In the genomic region with DNA sequence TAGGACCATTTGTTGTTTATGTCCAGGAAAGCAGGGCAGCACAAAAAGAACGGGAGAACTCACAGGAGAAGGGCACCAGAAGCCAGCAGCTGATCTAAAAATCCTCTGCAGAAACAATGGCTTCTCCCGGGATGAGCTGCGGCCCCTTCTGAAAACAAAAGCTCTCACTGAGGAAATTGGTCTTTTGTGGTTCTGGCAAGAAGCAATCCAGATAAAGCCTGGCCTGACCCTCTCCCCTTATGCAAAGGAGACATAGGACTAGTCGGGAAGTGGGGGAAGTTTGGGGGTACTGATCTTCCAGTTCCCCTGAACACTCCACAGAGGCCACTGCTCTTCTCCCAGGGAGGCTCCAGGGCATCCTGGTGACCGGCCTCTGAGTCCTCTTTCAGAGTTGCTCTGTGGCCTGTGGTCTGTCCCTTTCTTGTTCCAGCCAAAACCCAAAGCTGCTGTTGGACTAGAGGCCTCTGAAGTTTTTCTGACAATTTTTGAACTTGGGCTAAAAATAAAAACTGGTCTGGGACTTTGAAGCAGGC, we compare ENCODE assay signal across 14 cellular contexts.
"Had no signal": no experiment of that assay in that cellular context is flagged by ENCODE, and none has a peak within 500 bp of the region (broad histone marks: within the 10 kb centered on the region; RNA-seq: fewer than 3 reads in every experiment).

No MANE protein-coding gene starts in this region.

- H3K4me3 ChIP-seq: adrenal gland, left lung, prostate gland, smooth muscle cell, suprapubic skin had no signal

- H3K27me3 ChIP-seq: adrenal gland, left lung, suprapubic skin had no signal

- H3K36me3 ChIP-seq: adrenal gland, left lung, prostate gland, suprapubic skin had no signal

- DNase-seq: activated CD4-positive, alpha-beta T cell treated with anti-CD3 and anti-CD28 coated beads, Interleukin-2, amount 50 U/mL, for 4 hours; activated gamma-delta T cell treated with Interleukin-2 at 50 U/mL for 16 hours; adrenal gland; left lung; natural killer cell; stimulated activated CD4-positive, alpha-beta T cell treated with anti-CD3 and anti-CD28 coated beads, Interleukin-4, amount 100 ng/mL, for 1 hour; stimulated activated naive CD8-positive, alpha-beta T cell treated with anti-CD3 and anti-CD28 coated beads, Interleukin-15, amount 100 ng/mL, for 72 hours; trophoblast cell had no signal

- H3K4me1 ChIP-seq: adrenal gland, left lung, prostate gland, suprapubic skin had no signal

- H3K27ac ChIP-seq: adrenal gland, left lung, prostate gland, suprapubic skin had no signal

- H3K27ac Mint-ChIP-seq: natural killer cell had no signal

- ATAC-seq: activated CD4-positive, CD25-positive, alpha-beta regulatory T cell treated with anti-CD3 and anti-CD28 coated beads, Interleukin-2, amount 50 U/mL, for 24 hours; activated naive CD4-positive, alpha-beta T cell treated with anti-CD3 and anti-CD28 coated beads, Interleukin-2, amount 50 U/mL, for 72 hours; left lung; natural killer cell; sciatic nerve; stimulated activated naive CD8-positive, alpha-beta T cell treated with anti-CD3 and anti-CD28 coated beads, Interleukin-15, amount 100 ng/mL, for 72 hours had no signal

- H3K9me3 ChIP-seq: adrenal gland, prostate gland had no signal

- H3K27me3 Mint-ChIP-seq: stimulated activated naive CD8-positive, alpha-beta T cell treated with anti-CD3 and anti-CD28 coated beads, Interleukin-15, amount 100 ng/mL, for 72 hours had no signal

- H3K4me1 Mint-ChIP-seq: natural killer cell; stimulated activated naive CD8-positive, alpha-beta T cell treated with anti-CD3 and anti-CD28 coated beads, Interleukin-15, amount 100 ng/mL, for 72 hours had no signal

- H3K4me3 Mint-ChIP-seq: natural killer cell; stimulated activated naive CD8-positive, alpha-beta T cell treated with anti-CD3 and anti-CD28 coated beads, Interleukin-15, amount 100 ng/mL, for 72 hours had no signal
